In genomic region chr6:11093065-11093590, GRCh38 we compare ENCODE assay signal across 7 cellular contexts. TPM values are rescaled to one million over a fixed set of nuclear protein-coding genes. Genes with fewer than 3 reads are reported as not detected.
DNase-seq lines count a peak whose midpoint lies in the region; ATAC-seq and TF ChIP-seq lines count a peak whose summit lies in the region.

No MANE protein-coding gene starts in this region.

- POLR2A ChIA-PET in GM10248 (lab: Yijun Ruan, JAX), result no interaction called here

- H3K27me3 ChIP-seq in SJSA1 (replicated peaks), result no peaks in the 10 kb centered on the region

- TF ChIP-seq CTCF in GM10248 (IDR thresholded peaks at IDR 0.05; ENCODE audit: control extremely low read depth, extremely low read depth, low read depth, missing control alignments) (no peak), natural killer cell (IDR thresholded peaks at IDR 0.05) (no peak)

- H3K9me3 ChIP-seq in SJSA1 (replicated peaks), result no peaks in the 10 kb centered on the region

- peak overlapping the region; percentile 97 for H3K27ac ChIP-seq in SJSA1
- H3K27ac ChIP-seq in epithelial cell of prostate, result peak overlapping the region; percentile 84

- H3K36me3 Mint-ChIP-seq in natural killer cell, result no peaks in the 10 kb centered on the region

- H3K4me1 Mint-ChIP-seq in natural killer cell, result peaks cover 22 to 29% of the 10 kb centered on the region in 2 donors

- CTCF ChIA-PET in GM10248 (lab: Yijun Ruan, JAX), result interaction anchor here (0.7 to 2.8 kb wide), 11 partner anchors 9 to 483 kb away, joined by 3 to 13 read pairs (median 5); no protein-coding TSS in a partner anchor

- ATAC-seq in GM19452 (IDR thresholded peaks at IDR 0.05; ENCODE audit: unreplicated experiment), result peak; percentile 25
- ATAC-seq in HG03432 (IDR thresholded peaks at IDR 0.05; ENCODE audit: unreplicated experiment), result peak; percentile 39
- peak; percentile 4 to 8 (median 7) for ATAC-seq in natural killer cell

- H3K27ac Mint-ChIP-seq in natural killer cell, result peak overlapping the region; percentile 94 to 96

- peak overlapping the region; percentile 99 for H3K4me3 Mint-ChIP-seq in natural killer cell

- DNase-seq in GM10248 (ENCODE audit: extremely low spot score), result peak; percentile 70
- no peak for DNase-seq in SJSA1 (ENCODE audit: low read depth in 1 of 2, low spot score in 2 of 2)
- DNase-seq in epithelial cell of prostate (ENCODE audit: low read depth, low spot score), result no peak
- DNase-seq in natural killer cell, result no peak
- DNase-seq in inferior parietal cortex (ENCODE audit: extremely low spot score), result no peak

- H3K36me3 ChIP-seq in SJSA1, result peaks cover 11% of the 10 kb centered on the region

- peaks cover 0 to 10% of the 10 kb centered on the region in 2 donors for H3K27me3 Mint-ChIP-seq in natural killer cell (ENCODE audit: low read depth in 2 of 2)

- H3K4me1 ChIP-seq in SJSA1 (replicated peaks), result peaks cover 21% of the 10 kb centered on the region

- peak overlapping the region; percentile 91 for H3K4me3 ChIP-seq in SJSA1

- H3K9me3 Mint-ChIP-seq in natural killer cell, result no peaks in the 10 kb centered on the region

- intact Hi-C loops in natural killer cell (cut with micrococcal nuclease), result loop anchor here (1.0 to 5.0 kb wide), 4 partner anchors 139 to 444 kb away; partner anchors contain the start of genes C6orf52, MAK, NEDD9 and PAK1IP1

RNA-seq across cellular contexts. Expression of gene SMIM13, which starts 0.5 kb away (rescaled TPM):
- 22.1 and 35.9 TPM in 2 replicates for total RNA-seq in SJSA1 (2014; rRNA removed; shearing (Covaris generic))
- 10 to 100 TPM in 1 of 3 donors, 1 to 10 TPM in 2; 5.3 to 10.3 (median 9.8) TPM for total RNA-seq in natural killer cell

RNA-seq across cellular contexts. Expression of gene ERVFRD-1, which starts 18.4 kb away (rescaled TPM):
- not detected in 2 replicates for total RNA-seq in SJSA1 (2014; rRNA removed; shearing (Covaris generic))
- not detected for total RNA-seq in natural killer cell

RNA-seq across cellular contexts. Expression of gene ELOVL2, which starts 49.0 kb away (rescaled TPM):
- total RNA-seq in SJSA1 (2014; rRNA removed; shearing (Covaris generic)), result 6.8 and 10.9 TPM in 2 replicates
- not detected for total RNA-seq in natural killer cell
